ENCODE assay signal across 16 cellular contexts in genomic region chr2:105363192-105363591, GRCh38. TPM values are rescaled to one million over a fixed set of nuclear protein-coding genes. Genes with fewer than 3 reads are reported as not detected.
DNase-seq lines count a peak whose midpoint lies in the region; ATAC-seq and TF ChIP-seq lines count a peak whose summit lies in the region.
"Had no signal": no experiment of that assay in that cellular context is flagged by ENCODE, and none has a peak within 500 bp of the region (broad histone marks: within the 10 kb centered on the region; RNA-seq: fewer than 3 reads in every experiment).

No MANE protein-coding gene starts in this region.

- ATAC-seq in activated CD4-positive, alpha-beta T cell treated with anti-CD3 and anti-CD28 coated beads for 36 hours: peak; percentile 58
- no peak for ATAC-seq in T-helper 17 cell
- ATAC-seq in GM18498 (IDR thresholded peaks at IDR 0.05; ENCODE audit: unreplicated experiment): no peak
- no peak for ATAC-seq in HG03045 (IDR thresholded peaks at IDR 0.05; ENCODE audit: unreplicated experiment)

- no peaks in the 10 kb centered on the region for H3K27me3 Mint-ChIP-seq in activated CD4-positive, alpha-beta T cell treated with anti-CD3 and anti-CD28 coated beads for 36 hours
- H3K27me3 Mint-ChIP-seq in T-helper 17 cell: no peaks in the 10 kb centered on the region

- peaks cover 56% of the 10 kb centered on the region for H4K20me1 ChIP-seq in osteoblast (ENCODE audit: insufficient read depth, low read length)

- no peak overlapping the region for H3K4me3 Mint-ChIP-seq in activated CD4-positive, alpha-beta T cell treated with anti-CD3 and anti-CD28 coated beads for 36 hours
- no peak overlapping the region for H3K4me3 Mint-ChIP-seq in T-helper 17 cell

- CTCF ChIA-PET in activated CD4-positive, alpha-beta T cell treated with anti-CD3 and anti-CD28 coated beads for 36 hours (lab: Charles Lee): interaction anchor here (0.7 to 1.7 kb wide), 4 partner anchors 16 to 158 kb away, joined by 3 to 6 read pairs (median 4); no protein-coding TSS in a partner anchor

- no peak overlapping the region for H2AFZ ChIP-seq in osteoblast (ENCODE audit: low read length)
- H2AFZ ChIP-seq: PC-9 had no signal

- H3K9me3 ChIP-seq in T-helper 17 cell (ENCODE audit: control insufficient read depth, low read length, poor library complexity, severe bottlenecking) (no peaks in the 10 kb centered on the region), left ventricle myocardium inferior (replicated peaks) (no peaks in the 10 kb centered on the region), osteoblast (ENCODE audit: low read depth, low read length) (no peaks in the 10 kb centered on the region)

- TF ChIP-seq CTCF in left ventricle myocardium inferior (IDR thresholded peaks at IDR 0.05; ENCODE audit: borderline replicate concordance): no peak
- no peak for TF ChIP-seq CTCF in osteoblast (IDR thresholded peaks at IDR 0.05; ENCODE audit: extremely low read depth, low read depth, low read length)

- H3K4me2 ChIP-seq in osteoblast (ENCODE audit: insufficient read depth, low read length): no peak overlapping the region
- H3K4me2 ChIP-seq: PC-9 had no signal

- no peak overlapping the region for H3K27ac Mint-ChIP-seq in activated CD4-positive, alpha-beta T cell treated with anti-CD3 and anti-CD28 coated beads for 36 hours
- H3K27ac Mint-ChIP-seq in T-helper 17 cell: peak overlapping the region; percentile 24

- H3K27ac ChIP-seq in left ventricle myocardium inferior (replicated peaks) (peak overlapping the region; percentile 45), osteoblast (ENCODE audit: low read depth, low read length) (peak overlapping the region; percentile 26)
- H3K27ac ChIP-seq: 22Rv1, PC-9 had no signal

- intact Hi-C loops in activated CD4-positive, alpha-beta T cell treated with anti-CD3 and anti-CD28 coated beads for 36 hours (cut with DNase I, micrococcal nuclease): loop anchor here in 1 of 2 experiments (10.0 kb wide), 1 partner anchor 722 kb away; no protein-coding TSS in a partner anchor
- intact Hi-C loops in left ventricle myocardium inferior (cut with micrococcal nuclease): no loop called here

- DNase-seq in activated CD4-positive, alpha-beta T cell treated with anti-CD3 and anti-CD28 coated beads for 36 hours: peak; percentile 20
- DNase-seq in activated CD4-positive, alpha-beta T cell treated with anti-CD3 and anti-CD28 coated beads, Interleukin-2, amount 50 U/mL, for 1 hour: no peak
- DNase-seq in T-helper 17 cell (no peak), left ventricle myocardium inferior (no peak), osteoblast (ENCODE audit: insufficient read length, low spot score, missing footprints) (no peak), NCI-H345 (lab: John Stamatoyannopoulos, UW) (no peak)
- DNase-seq: C1 segment of cervical spinal cord, NCI-H1092, NCI-H2107, NCI-H446, NCI-H748 treated with DMSO at 0.1 percent for 48 hours, PC-9, SHP77 had no signal

- H3K27me3 ChIP-seq in left ventricle myocardium inferior (ENCODE audit: low read depth): no peaks in the 10 kb centered on the region
- no peaks in the 10 kb centered on the region for H3K27me3 ChIP-seq in osteoblast (ENCODE audit: insufficient read depth, low read length)

- H3K36me3 ChIP-seq in left ventricle myocardium inferior (peaks cover 91% of the 10 kb centered on the region), osteoblast (ENCODE audit: insufficient read depth, low read length) (peaks cover 99% of the 10 kb centered on the region)

- H3K4me3 ChIP-seq in left ventricle myocardium inferior (no peak overlapping the region), osteoblast (ENCODE audit: insufficient read depth, low read length) (no peak overlapping the region)
- H3K4me3 ChIP-seq: PC-9 had no signal

- H3K79me2 ChIP-seq in osteoblast (ENCODE audit: insufficient read depth, low read length): peaks cover 42% of the 10 kb centered on the region

- POLR2A ChIA-PET in activated CD4-positive, alpha-beta T cell treated with anti-CD3 and anti-CD28 coated beads for 36 hours (lab: Charles Lee): no interaction called here

- H3K9me3 Mint-ChIP-seq in activated CD4-positive, alpha-beta T cell treated with anti-CD3 and anti-CD28 coated beads for 36 hours (ENCODE audit: low read depth): no peaks in the 10 kb centered on the region

- peaks cover 29% of the 10 kb centered on the region for H3K4me1 Mint-ChIP-seq in activated CD4-positive, alpha-beta T cell treated with anti-CD3 and anti-CD28 coated beads for 36 hours
- H3K4me1 Mint-ChIP-seq in T-helper 17 cell: peaks cover 15% of the 10 kb centered on the region

- H3K4me1 ChIP-seq in left ventricle myocardium inferior (peaks cover 28% of the 10 kb centered on the region), osteoblast (ENCODE audit: insufficient read depth, low read length) (peaks cover 54% of the 10 kb centered on the region)

- H3K36me3 Mint-ChIP-seq in activated CD4-positive, alpha-beta T cell treated with anti-CD3 and anti-CD28 coated beads for 36 hours (ENCODE audit: low read depth): peaks cover 20% of the 10 kb centered on the region
- peaks cover 2% of the 10 kb centered on the region for H3K36me3 Mint-ChIP-seq in T-helper 17 cell (ENCODE audit: low read depth)

RNA-seq across cellular contexts. Expression of gene C2orf49, which starts 25.9 kb away (rescaled TPM):
- 10 to 100 TPM; 19.3 to 27.8 TPM for total RNA-seq in activated CD4-positive, alpha-beta T cell treated with anti-CD3 and anti-CD28 coated beads for 36 hours
- total RNA-seq in T-helper 17 cell (10 to 100 TPM; 18.1 to 21.5 TPM), left ventricle myocardium inferior (22.7 TPM), osteoblast (18.0 and 18.1 TPM in 2 replicates)

RNA-seq across cellular contexts. Expression of gene TGFBRAP1, which starts 33.7 kb away (rescaled TPM):
- 10 to 100 TPM; 20.0 to 20.6 TPM for total RNA-seq in activated CD4-positive, alpha-beta T cell treated with anti-CD3 and anti-CD28 coated beads for 36 hours
- 10 to 100 TPM; 18.5 to 19.1 TPM for total RNA-seq in T-helper 17 cell
- total RNA-seq in left ventricle myocardium inferior: 9.7 TPM
- total RNA-seq in osteoblast: 32.6 and 32.7 TPM in 2 replicates

RNA-seq across cellular contexts. Expression of gene FHL2, which starts 35.7 kb away (rescaled TPM):
- 1 to 10 TPM; 3.9 to 4.7 TPM for total RNA-seq in activated CD4-positive, alpha-beta T cell treated with anti-CD3 and anti-CD28 coated beads for 36 hours
- 1 to 10 TPM in 1 of 2 donors, under 1 TPM in 1; 0.65 to 8.9 TPM for total RNA-seq in T-helper 17 cell
- 2,742 TPM for total RNA-seq in left ventricle myocardium inferior
- 566 and 568 TPM in 2 replicates for total RNA-seq in osteoblast

Comparison
In these comparisons a context has a peak if more than half of its experiments do, and no peak if none do; other contexts are left out.
1. RNA of gene FHL2, which starts 35.7 kb away (total RNA-seq): 2,742 TPM in left ventricle myocardium inferior (single experiment) and 566 to 568 TPM in osteoblast; 0.65 to 8.9 TPM in T-helper 17 cell and 3.9 to 4.7 TPM in activated CD4-positive, alpha-beta T cell treated with anti-CD3 and anti-CD28 coated beads for 36 hours; every median in the first group is over 10 times any median in the second.